12 cellular contexts compared by ENCODE assay signal in genomic region chr3:66036586-66037061, GRCh38. TPM values are rescaled to one million over a fixed set of nuclear protein-coding genes. Genes with fewer than 3 reads are reported as not detected.
DNase-seq lines count a peak whose midpoint lies in the region; ATAC-seq, FAIRE-seq and TF ChIP-seq lines count a peak whose summit lies in the region.
"Had no signal": no experiment of that assay in that cellular context is flagged by ENCODE, and none has a peak within 500 bp of the region (broad histone marks: within the 10 kb centered on the region; RNA-seq: fewer than 3 reads in every experiment).

No MANE protein-coding gene starts in this region.

- peaks cover 35% of the 10 kb centered on the region for H3K4me1 ChIP-seq in BLaER1
- no peaks in the 10 kb centered on the region for H3K4me1 ChIP-seq in SJCRH30
- peaks cover 3% of the 10 kb centered on the region for H3K4me1 ChIP-seq in ovary (ENCODE audit: insufficient read depth)

- peaks cover 14% of the 10 kb centered on the region; the same call in 1 of the 2 replicates for H4K20me1 ChIP-seq in BLaER1

- peak overlapping the region; percentile 21; the same call in 1 of the 2 replicates for H3K9ac ChIP-seq in BLaER1

- no peak overlapping the region for H3K4me3 Mint-ChIP-seq in activated CD4-positive, alpha-beta memory T cell treated with anti-CD3 and anti-CD28 coated beads, Interleukin-2, amount 10 ng/mL, durations not matched to agents 7 days and 5 days

- no peak overlapping the region for H3K27ac Mint-ChIP-seq in activated CD4-positive, alpha-beta memory T cell treated with anti-CD3 and anti-CD28 coated beads, Interleukin-2, amount 10 ng/mL, durations not matched to agents 7 days and 5 days
- H3K27ac Mint-ChIP-seq: activated CD8-positive, alpha-beta T cell treated with anti-CD3 and anti-CD28 coated beads for 36 hours had no signal

- H3K27me3 ChIP-seq in BLaER1 = peaks cover 8% of the 10 kb centered on the region
- no peaks in the 10 kb centered on the region for H3K27me3 ChIP-seq in SJCRH30
- H3K27me3 ChIP-seq in ovary = no peaks in the 10 kb centered on the region

- POLR2A ChIA-PET in activated CD4-positive, alpha-beta memory T cell treated with anti-CD3 and anti-CD28 coated beads, Interleukin-2, amount 10 ng/mL, durations not matched to agents 7 days and 5 days (lab: Charles Lee) = no interaction called here

- TF ChIP-seq POLR2A in ovary (IDR thresholded peaks at IDR 0.05) (no peak), GM12892 (IDR thresholded peaks at IDR 0.05; ENCODE audit: low read depth, low read length) (no peak)

- no peak for FAIRE-seq in GM12892 (lab: Jason Lieb, UNC)
- FAIRE-seq: H54 had no signal

- 46 to 57% (median 49%) methylated on average over 8 of the region's 8 CpGs for WGBS in ovary, 3 donors

- peak overlapping the region; percentile 90 for H3K4me2 ChIP-seq in BLaER1

- intact Hi-C loops in ovary (cut with DNase I) = no loop called here

- H3K36me3 Mint-ChIP-seq in activated CD4-positive, alpha-beta memory T cell treated with anti-CD3 and anti-CD28 coated beads, Interleukin-2, amount 10 ng/mL, durations not matched to agents 7 days and 5 days (ENCODE audit: low read depth) = no peaks in the 10 kb centered on the region

- H3K4me3 ChIP-seq in BLaER1 (peak overlapping the region; percentile 83), SJCRH30 (peak overlapping the region; percentile 72), fibroblast of the aortic adventitia (ENCODE audit: low read depth, low read length) (peak overlapping the region; percentile 99), ovary (peak overlapping the region; percentile 83)

- TF ChIP-seq CTCF in fibroblast of the aortic adventitia (IDR thresholded peaks at IDR 0.05; ENCODE audit: insufficient read depth, low read length) (no peak), ovary (IDR thresholded peaks at IDR 0.05) (no peak)

- CTCF ChIA-PET in activated CD4-positive, alpha-beta memory T cell treated with anti-CD3 and anti-CD28 coated beads, Interleukin-2, amount 10 ng/mL, durations not matched to agents 7 days and 5 days (lab: Charles Lee) = no interaction called here

- ATAC-seq in GM21390 (IDR thresholded peaks at IDR 0.05; ENCODE audit: unreplicated experiment) = no peak
- ATAC-seq: activated CD8-positive, alpha-beta T cell treated with anti-CD3 and anti-CD28 coated beads for 36 hours had no signal

- H3K36me3 ChIP-seq in BLaER1 = no peaks in the 10 kb centered on the region
- H3K36me3 ChIP-seq in SJCRH30 = no peaks in the 10 kb centered on the region
- H3K36me3 ChIP-seq in ovary = no peaks in the 10 kb centered on the region

- TF ChIP-seq EP300 in ovary (IDR thresholded peaks at IDR 0.05) = no peak

- H3K4me1 Mint-ChIP-seq in activated CD4-positive, alpha-beta memory T cell treated with anti-CD3 and anti-CD28 coated beads, Interleukin-2, amount 10 ng/mL, durations not matched to agents 7 days and 5 days = peaks cover 21% of the 10 kb centered on the region

- peaks cover 54% of the 10 kb centered on the region for H3K27me3 Mint-ChIP-seq in activated CD4-positive, alpha-beta memory T cell treated with anti-CD3 and anti-CD28 coated beads, Interleukin-2, amount 10 ng/mL, durations not matched to agents 7 days and 5 days

- no peak overlapping the region for H3K27ac ChIP-seq in BLaER1
- H3K27ac ChIP-seq in SJCRH30 = no peak overlapping the region
- no peak overlapping the region for H3K27ac ChIP-seq in ovary

- peak in 1 of 2 experiments; percentile 17 for DNase-seq in SJCRH30
- DNase-seq in fibroblast of the aortic adventitia (ENCODE audit: low read depth) = no peak
- no peak for DNase-seq in ovary
- no peak for DNase-seq in activated CD4-positive, alpha-beta memory T cell treated with anti-CD3 and anti-CD28 coated beads, Interleukin-2, amount 10 ng/mL, durations not matched to agents 7 days and 5 days
- no peak for DNase-seq in NCI-H1105 (lab: John Stamatoyannopoulos, UW)
- DNase-seq in GM12892 (ENCODE audit: insufficient read length) = no peak
- DNase-seq: activated CD8-positive, alpha-beta T cell treated with anti-CD3 and anti-CD28 coated beads for 36 hours; DMS79 treated with DMSO at 0.1 percent for 48 hours; NCI-H2227 treated with DMSO at 0.1 percent for 48 hours had no signal

- no peaks in the 10 kb centered on the region for H3K9me3 Mint-ChIP-seq in activated CD4-positive, alpha-beta memory T cell treated with anti-CD3 and anti-CD28 coated beads, Interleukin-2, amount 10 ng/mL, durations not matched to agents 7 days and 5 days

- H3K9me3 ChIP-seq in BLaER1 (no peaks in the 10 kb centered on the region), SJCRH30 (replicated peaks) (no peaks in the 10 kb centered on the region), ovary (no peaks in the 10 kb centered on the region)

RNA-seq across cellular contexts. Expression of gene MAGI1, which starts 2.1 kb away (rescaled TPM):
- total RNA-seq in SJCRH30 (2014; rRNA removed; shearing (Covaris generic)) = 14.5 and 16.9 TPM in 2 replicates
- 13.0 and 30.2 TPM in 2 replicates for total RNA-seq in fibroblast of the aortic adventitia (ENCODE audit: low replicate concordance)
- 10 to 100 TPM in 3 of 7 donors, 1 to 10 TPM in 4; 6.9 to 35.7 (median 8.7) TPM for total RNA-seq in ovary
- 10 to 100 TPM in 1 of 2 donors, 1 to 10 TPM in 1; 5.5 to 14.7 TPM for polyA plus RNA-seq in ovary
- under 1 TPM; 0.18 to 0.25 TPM for total RNA-seq in activated CD4-positive, alpha-beta memory T cell treated with anti-CD3 and anti-CD28 coated beads, Interleukin-2, amount 10 ng/mL, durations not matched to agents 7 days and 5 days
- polyA plus RNA-seq in GM12892 (2012; ENCODE audit: missing spikeins) = 0.36 TPM

Comparison
In these comparisons a context has a peak if more than half of its experiments do, and no peak if none do; other contexts are left out.
1. RNA of gene MAGI1, which starts 2.1 kb away (total RNA-seq): 14.5 to 16.9 TPM in SJCRH30, 13.0 to 30.2 TPM in fibroblast of the aortic adventitia and 6.9 to 35.7 TPM in ovary; 0.18 to 0.25 TPM in activated CD4-positive, alpha-beta memory T cell treated with anti-CD3 and anti-CD28 coated beads, Interleukin-2, amount 10 ng/mL, durations not matched to agents 7 days and 5 days; every median in the first group is over 4 times any median in the second.
2. Peak in every context shown above with its lines, with median percentiles within 50 percentile points of each other: H3K4me3 ChIP-seq.